Comparison of ENCODE assay signal across 8 cellular contexts in genomic region chr1:163410073-163410522, GRCh38.
DNase-seq lines count a peak whose midpoint lies in the region; ATAC-seq and TF ChIP-seq lines count a peak whose summit lies in the region.

No MANE protein-coding gene starts in this region.

- H3K18ac ChIP-seq in mesenchymal stem cell (ENCODE audit: low read depth in 1 of 2, low read length in 2 of 2), result no peak overlapping the region

- no peak overlapping the region for H2BK5ac ChIP-seq in mesenchymal stem cell (ENCODE audit: low read depth, low read length, poor library complexity, severe bottlenecking)

- no peaks in the 10 kb centered on the region for H3K79me2 ChIP-seq in MM.1S (ENCODE audit: low read length)

- no peak overlapping the region for H3K23ac ChIP-seq in mesenchymal stem cell (ENCODE audit: low read length in 2 of 2)

- intact Hi-C loops in heart right ventricle (cut with DNase I), result loop anchor here in 6 of 10 donors (5.0 to 10.0 kb wide), 3 partner anchors 115 to 1665 kb away; no protein-coding TSS in a partner anchor
- intact Hi-C loops in Right ventricle myocardium inferior (cut with DNase I), result loop anchor here (5.0 kb wide), 1 partner anchor 1662 kb away; no protein-coding TSS in a partner anchor
- intact Hi-C loops in colonic mucosa (cut with DNase I), result loop anchor here (10.0 kb wide), 1 partner anchor 295 kb away; no protein-coding TSS in a partner anchor

- TF ChIP-seq CTCF in heart right ventricle (IDR thresholded peaks at IDR 0.05) (peak; percentile 44 to 84 (median 78)), MM.1S (IDR thresholded peaks at IDR 0.05; ENCODE audit: low read length) (peak; percentile 96), colonic mucosa (IDR thresholded peaks at IDR 0.05) (peak; percentile 63), thoracic aorta (IDR thresholded peaks at IDR 0.05) (peak; percentile 50)

- H3K14ac ChIP-seq in mesenchymal stem cell (ENCODE audit: low read length in 2 of 2), result no peak overlapping the region

- no peak overlapping the region for H4K8ac ChIP-seq in mesenchymal stem cell (ENCODE audit: low read length)

- H3K27me3 ChIP-seq in heart right ventricle, result peaks cover 0 to 3% (median 0%) of the 10 kb centered on the region in 7 donors
- H3K27me3 ChIP-seq in MM.1S (replicated peaks; ENCODE audit: insufficient read depth, low read length), result no peaks in the 10 kb centered on the region
- no peaks in the 10 kb centered on the region for H3K27me3 ChIP-seq in colonic mucosa
- H3K27me3 ChIP-seq in mesenchymal stem cell (ENCODE audit: control insufficient read depth in 1 of 2, insufficient read depth in 1 of 2, low read length in 2 of 2), result peaks cover 8 to 20% of the 10 kb centered on the region in 2 experiments
- no peaks in the 10 kb centered on the region for H3K27me3 ChIP-seq in thoracic aorta (replicated peaks; ENCODE audit: insufficient read depth)

- H2BK120ac ChIP-seq in mesenchymal stem cell (ENCODE audit: low read depth, low read length), result no peak overlapping the region

- no peak overlapping the region for H3K4me3 ChIP-seq in heart right ventricle
- no peak overlapping the region for H3K4me3 ChIP-seq in MM.1S (ENCODE audit: low read length)
- H3K4me3 ChIP-seq in colonic mucosa, result no peak overlapping the region
- no peak overlapping the region for H3K4me3 ChIP-seq in mesenchymal stem cell (ENCODE audit: insufficient read depth in 1 of 2, low read depth in 1 of 2, low read length in 2 of 2)
- H3K4me3 ChIP-seq in thoracic aorta, result no peak overlapping the region

- no peak overlapping the region for H3K27ac ChIP-seq in heart right ventricle
- H3K27ac ChIP-seq in MM.1S (ENCODE audit: low read length), result no peak overlapping the region
- no peak overlapping the region for H3K27ac ChIP-seq in colonic mucosa
- no peak overlapping the region for H3K27ac ChIP-seq in mesenchymal stem cell (ENCODE audit: low read length, poor library complexity, severe bottlenecking)
- no peak overlapping the region for H3K27ac ChIP-seq in thoracic aorta

- H4K20me1 ChIP-seq in MM.1S (ENCODE audit: insufficient read depth, low read length), result no peaks in the 10 kb centered on the region

- H3K4me1 ChIP-seq in heart right ventricle (peaks cover 0 to 11% (median 0%) of the 10 kb centered on the region in 9 donors), MM.1S (ENCODE audit: low read length) (no peaks in the 10 kb centered on the region), colonic mucosa (no peaks in the 10 kb centered on the region), mesenchymal stem cell (ENCODE audit: control insufficient read depth, insufficient read depth, low read depth, low read length) (peaks cover 10% of the 10 kb centered on the region), thoracic aorta (ENCODE audit: control insufficient read depth in 1 of 2, low read depth in 2 of 2) (no peaks in the 10 kb centered on the region)

- H3K36me3 ChIP-seq in heart right ventricle, result no peaks in the 10 kb centered on the region
- H3K36me3 ChIP-seq in MM.1S (replicated peaks; ENCODE audit: insufficient read depth, low read length), result no peaks in the 10 kb centered on the region
- H3K36me3 ChIP-seq in colonic mucosa, result no peaks in the 10 kb centered on the region
- peaks cover 0 to 2% of the 10 kb centered on the region in 2 experiments for H3K36me3 ChIP-seq in mesenchymal stem cell (ENCODE audit: control insufficient read depth in 1 of 2, insufficient read depth in 2 of 2, low read depth in 1 of 2, low read length in 2 of 2)
- no peaks in the 10 kb centered on the region for H3K36me3 ChIP-seq in thoracic aorta

- peak in 1 of 2 donors; percentile 17 for DNase-seq in heart right ventricle
- DNase-seq in Right ventricle myocardium inferior (ENCODE audit: missing footprints), result no peak
- peak; percentile 78 for DNase-seq in MM.1S
- DNase-seq in RPMI7951 (ENCODE audit: low read depth), result peak; percentile 39
- DNase-seq in colonic mucosa, result peak; percentile 60
- DNase-seq in mesenchymal stem cell, result peak; percentile 56
- DNase-seq in thoracic aorta (ENCODE audit: low spot score), result no peak

- H3K9ac ChIP-seq in MM.1S (ENCODE audit: low read length) (no peak overlapping the region), colonic mucosa (ENCODE audit: low read depth in 2 of 2, low read length in 2 of 2) (no peak overlapping the region), mesenchymal stem cell (ENCODE audit: low read length) (peak overlapping the region; percentile 41)

- no peak overlapping the region for H4K91ac ChIP-seq in mesenchymal stem cell (ENCODE audit: low read length)

- H3K9me3 ChIP-seq in heart right ventricle (no peaks in the 10 kb centered on the region), MM.1S (replicated peaks; ENCODE audit: insufficient read depth, low read length) (no peaks in the 10 kb centered on the region), colonic mucosa (no peaks in the 10 kb centered on the region), mesenchymal stem cell (ENCODE audit: control insufficient read depth, low read length) (no peaks in the 10 kb centered on the region), thoracic aorta (no peaks in the 10 kb centered on the region)

- peak in 1 of 8 donors; percentile 9 for ATAC-seq in heart right ventricle
- ATAC-seq in Right ventricle myocardium inferior, result no peak
- ATAC-seq in thoracic aorta (ENCODE audit: insufficient number of reproducible peaks, low FRiP score, low read depth), result no peak
- no peak for ATAC-seq in HG03159 (IDR thresholded peaks at IDR 0.05; ENCODE audit: unreplicated experiment)

- H3K4ac ChIP-seq in mesenchymal stem cell (ENCODE audit: low read depth in 1 of 2, low read length in 2 of 2), result no peak overlapping the region

- H3F3A ChIP-seq in MM.1S (ENCODE audit: insufficient read depth, low read length), result no peaks in the 10 kb centered on the region

- no peak overlapping the region for H2BK15ac ChIP-seq in mesenchymal stem cell (ENCODE audit: low read depth, poor library complexity, severe bottlenecking)

- 13 to 19% methylated on average over 9 of the region's 9 CpGs for WGBS in heart right ventricle, 2 donors
- 18% methylated on average over 6 of the region's 9 CpGs for WGBS in mesenchymal stem cell

- no peak overlapping the region for H2AK5ac ChIP-seq in mesenchymal stem cell (ENCODE audit: low read length, severe bottlenecking)

- H2BK12ac ChIP-seq in mesenchymal stem cell (ENCODE audit: low read length in 2 of 2), result no peak overlapping the region

- H3K4me2 ChIP-seq in MM.1S (ENCODE audit: low read depth, low read length), result peak overlapping the region; percentile 16; the same call in 1 of the 2 replicates
- H3K4me2 ChIP-seq in mesenchymal stem cell (ENCODE audit: low read length, poor library complexity, severe bottlenecking), result peak overlapping the region; percentile 39

- no peaks in the 10 kb centered on the region for H3K79me1 ChIP-seq in mesenchymal stem cell (replicated peaks; ENCODE audit: low read length, poor library complexity, severe bottlenecking)

- no peaks in the 10 kb centered on the region for H3K9me2 ChIP-seq in MM.1S (replicated peaks; ENCODE audit: insufficient read depth, low read length)

- H2AFZ ChIP-seq in MM.1S (ENCODE audit: low read length) (0 out of 2 replicates have a peak overlapping the region, but pooled peaks have one; percentile 2), mesenchymal stem cell (ENCODE audit: low read depth, low read length) (no peak overlapping the region)

Comparison
In these comparisons a context has a peak if more than half of its experiments do, and no peak if none do; other contexts are left out.
1. DNase-seq: peak in MM.1S (single experiment), RPMI7951 (single experiment), colonic mucosa (single experiment) and mesenchymal stem cell (single experiment); none in Right ventricle myocardium inferior (single experiment) and thoracic aorta (single experiment).
2. Peak in every context shown above with its lines, with median percentiles within 50 percentile points of each other: CTCF ChIP-seq.